In genomic region chr2:241492174-241492565, GRCh38 we compare ENCODE assay signal across 22 cellular contexts. TPM values are rescaled to one million over a fixed set of nuclear protein-coding genes. Genes with fewer than 3 reads are reported as not detected.
DNase-seq lines count a peak whose midpoint lies in the region; ATAC-seq and TF ChIP-seq lines count a peak whose summit lies in the region.
"Had no signal": no experiment of that assay in that cellular context is flagged by ENCODE, and none has a peak within 500 bp of the region (broad histone marks: within the 10 kb centered on the region; RNA-seq: fewer than 3 reads in every experiment).

No MANE protein-coding gene starts in this region.

- no peaks in the 10 kb centered on the region for H3K9me2 ChIP-seq in HCT116 (ENCODE audit: insufficient read depth)

- H3K4me1 ChIP-seq in HCT116 (ENCODE audit: control insufficient read depth in 1 of 2, insufficient read depth in 2 of 2, low read length in 2 of 2) (no peaks in the 10 kb centered on the region), psoas muscle (no peaks in the 10 kb centered on the region)

- no TSS peak for BruUV-seq in HCT116 (replicated peaks; lab: Mats Ljungman, UMichigan)

- TF ChIP-seq CTCF in HCT116 (IDR thresholded peaks at IDR 0.05 in 2 of 3, conservative IDR thresholded peaks at IDR 0.05 in 1 of 3; ENCODE audit: borderline replicate concordance in 1 of 3, insufficient read depth in 1 of 3, low read depth in 2 of 3, low read length in 2 of 3), result no peak
- no peak for TF ChIP-seq CTCF in endothelial cell (IDR thresholded peaks at IDR 0.05; ENCODE audit: unreplicated experiment)
- TF ChIP-seq CTCF in psoas muscle (IDR thresholded peaks at IDR 0.05), result no peak
- no peak for TF ChIP-seq CTCF in natural killer cell (IDR thresholded peaks at IDR 0.05)

- TF ChIP-seq POLR2A in HCT116 (IDR thresholded peaks at IDR 0.05; ENCODE audit: borderline replicate concordance, extremely low read depth, insufficient read depth, insufficient read length), result no peak

- no peak overlapping the region for H3K9ac ChIP-seq in HCT116 (ENCODE audit: low read length)
- H3K9ac ChIP-seq: BLaER1 treated with 17β-estradiol and CSF1 and Interleukin-3, amounts not matched to agents 10 nM and 100 nM had no signal

- no peak for TF ChIP-seq RAD21 in HCT116 (IDR thresholded peaks at IDR 0.05; ENCODE audit: low read depth)

- CTCF ChIA-PET in HCT116 (lab: Charles Lee), result interaction anchor here (0.6 kb wide), 1 partner anchor 385 kb away, joined by 3 read pairs; no protein-coding TSS in a partner anchor

- peaks cover 8% of the 10 kb centered on the region for H3K27me3 Mint-ChIP-seq in endothelial cell (ENCODE audit: unreplicated experiment)
- H3K27me3 Mint-ChIP-seq in natural killer cell (ENCODE audit: low read depth in 2 of 2), result no peaks in the 10 kb centered on the region

- no peaks in the 10 kb centered on the region for H3K4me1 Mint-ChIP-seq in endothelial cell (ENCODE audit: unreplicated experiment)
- H3K4me1 Mint-ChIP-seq in natural killer cell, result no peaks in the 10 kb centered on the region

- no peak overlapping the region for H2AFZ ChIP-seq in HCT116 (ENCODE audit: low read depth, low read length, poor library complexity, severe bottlenecking)

- H3K36me3 Mint-ChIP-seq in endothelial cell (ENCODE audit: low read depth, unreplicated experiment) (peaks cover 14% of the 10 kb centered on the region), natural killer cell (no peaks in the 10 kb centered on the region)

- peak overlapping the region; percentile 65 for H3K27ac Mint-ChIP-seq in endothelial cell (ENCODE audit: unreplicated experiment)
- H3K27ac Mint-ChIP-seq in natural killer cell, result peak overlapping the region in 1 of 2 donors; percentile 7
- H3K27ac Mint-ChIP-seq: CD8-positive, alpha-beta T cell had no signal

- H3K79me2 ChIP-seq in HCT116 (ENCODE audit: insufficient read depth, low read length), result no peaks in the 10 kb centered on the region

- intact Hi-C loops in HCT116 (cut with micrococcal nuclease), result no loop called here
- intact Hi-C loops in psoas muscle (cut with DNase I), result no loop called here
- intact Hi-C loops in natural killer cell (cut with micrococcal nuclease), result no loop called here

- peaks cover 13 to 20% of the 10 kb centered on the region in 2 experiments for H3K36me3 ChIP-seq in HCT116 (ENCODE audit: control insufficient read depth in 1 of 2, insufficient read depth in 2 of 2, low read length in 2 of 2)
- peaks cover 8 to 63% of the 10 kb centered on the region in 2 donors for H3K36me3 ChIP-seq in psoas muscle (ENCODE audit: insufficient read depth in 1 of 2, low read depth in 1 of 2)

- 0 out of 2 replicates have a peak, but pooled peaks have one; percentile 15 for ATAC-seq in HCT116
- peak in 3 of 4 donors; percentile 3 to 11 (median 6) for ATAC-seq in psoas muscle
- ATAC-seq in natural killer cell, result no peak
- ATAC-seq: CD8-positive, alpha-beta T cell; Panc1 had no signal

- H3K27ac ChIP-seq in HCT116 (ENCODE audit: low read depth, low read length) (no peak overlapping the region), psoas muscle (no peak overlapping the region)
- H3K27ac ChIP-seq: 22Rv1; BLaER1 treated with 17β-estradiol and CSF1 and Interleukin-3, amounts not matched to agents 10 nM and 100 nM; HL-60 had no signal

- H3K4me3 Mint-ChIP-seq in endothelial cell (ENCODE audit: unreplicated experiment) (no peak overlapping the region), natural killer cell (no peak overlapping the region)
- H3K4me3 Mint-ChIP-seq: CD8-positive, alpha-beta T cell had no signal

- RAD21 ChIA-PET in HCT116 (lab: Charles Lee; ENCODE audit: low non-redundant PET in 1 of 2, low total read pairs in 2 of 2, uncharacterized antibody in 2 of 2, unreplicated experiment in 2 of 2), result no interaction called here

- no peaks in the 10 kb centered on the region for H3K9me3 Mint-ChIP-seq in endothelial cell (ENCODE audit: unreplicated experiment)
- no peaks in the 10 kb centered on the region for H3K9me3 Mint-ChIP-seq in natural killer cell
- H3K9me3 Mint-ChIP-seq: CD8-positive, alpha-beta T cell had no signal

- POLR2A ChIA-PET in HCT116 (lab: Charles Lee), result no interaction called here

- H3K4me2 ChIP-seq in HCT116 (ENCODE audit: low read length), result no peak overlapping the region

- H3K9me3 ChIP-seq in HCT116 (ENCODE audit: control insufficient read depth in 1 of 2, insufficient read depth in 1 of 2, low read depth in 1 of 2, low read length in 2 of 2), result no peaks in the 10 kb centered on the region
- no peaks in the 10 kb centered on the region for H3K9me3 ChIP-seq in psoas muscle
- H3K9me3 ChIP-seq: BLaER1 treated with 17β-estradiol and CSF1 and Interleukin-3, amounts not matched to agents 10 nM and 100 nM had no signal

- H3K4me3 ChIP-seq in HCT116 (replicated peaks in 1 of 2; ENCODE audit: low read depth in 1 of 2, low read length in 2 of 2) (no peak overlapping the region), psoas muscle (no peak overlapping the region)
- H3K4me3 ChIP-seq: BLaER1 treated with 17β-estradiol and CSF1 and Interleukin-3, amounts not matched to agents 10 nM and 100 nM had no signal

- H3K27me3 ChIP-seq in HCT116 (ENCODE audit: insufficient read depth, low read length) (no peaks in the 10 kb centered on the region), psoas muscle (ENCODE audit: insufficient read depth in 3 of 3, low read length in 2 of 3) (no peaks in the 10 kb centered on the region)
- H3K27me3 ChIP-seq: BLaER1 treated with 17β-estradiol and CSF1 and Interleukin-3, amounts not matched to agents 10 nM and 100 nM had no signal

- 88 to 95% (median 91%) methylated on average over 7 of the region's 7 CpGs for WGBS in psoas muscle, 3 donors

- H4K20me1 ChIP-seq in HCT116 (ENCODE audit: insufficient read depth), result no peaks in the 10 kb centered on the region

- DNase-seq in NCI-H82 (lab: John Stamatoyannopoulos, UW), result peak; percentile 28
- no peak for DNase-seq in NCI-H82 treated with DMSO at 0.1 percent for 48 hours (lab: John Stamatoyannopoulos, UW; ENCODE audit: unreplicated experiment)
- no peak for DNase-seq in HCT116 (ENCODE audit: low read depth, low spot score)
- DNase-seq in endothelial cell (ENCODE audit: low spot score), result no peak
- DNase-seq in psoas muscle, result no peak
- no peak for DNase-seq in natural killer cell
- no peak for DNase-seq in RPMI8226
- no peak for DNase-seq in stimulated activated CD4-positive, alpha-beta T cell treated with anti-CD3 and anti-CD28 coated beads, Interleukin-2, amount 100 ng/mL, for 48 hours
- DNase-seq: CD8-positive, alpha-beta T cell; H7; KG1; NCI-H1092; NCI-H1436; NCI-H187 treated with DMSO at 0.1 percent for 48 hours; NCI-H2107; NCI-H446 treated with DMSO at 0.1 percent for 48 hours; NCI-H69; NK-92 treated with Interleukin-12 subunit alpha and Interleukin-12 subunit beta, amount 100 ng/mL, for 24 hours had no signal

TF ChIP-seq in HCT116, 20 proteins besides CTCF, POLR2A, EP300 and RAD21:
- TF ChIP-seq SIN3A (IDR thresholded peaks at IDR 0.05; ENCODE audit: low read depth), result no peak
- TF ChIP-seq ZNF274 (IDR thresholded peaks at IDR 0.05; ENCODE audit: low read depth, low read length), result no peak
- no peak for TF ChIP-seq EZH2phosphoT487 (IDR thresholded peaks at IDR 0.05; ENCODE audit: borderline replicate concordance)

RNA-seq across cellular contexts. Expression of gene STK25, which starts 16.2 kb away (rescaled TPM):
- total RNA-seq in HCT116 (2021; ENCODE audit: unreplicated experiment) (160 TPM), endothelial cell (ENCODE audit: unreplicated experiment) (296 TPM), psoas muscle (100 to 1,000 TPM; 268 to 382 (median 276) TPM), natural killer cell (100 to 1,000 TPM; 110 to 140 (median 135) TPM)
- polyA plus RNA-seq in HCT116 (2012), result 157 and 164 TPM in 2 replicates
- 100 to 1,000 TPM; 227 to 489 (median 385) TPM for polyA plus RNA-seq in psoas muscle

Comparison
In these comparisons a context has a peak if more than half of its experiments do, and no peak if none do; other contexts are left out.
1. ATAC-seq: peak in HCT116 (single experiment) and psoas muscle (3 of 4); none in natural killer cell (0 of 3).